In the genomic region with DNA sequence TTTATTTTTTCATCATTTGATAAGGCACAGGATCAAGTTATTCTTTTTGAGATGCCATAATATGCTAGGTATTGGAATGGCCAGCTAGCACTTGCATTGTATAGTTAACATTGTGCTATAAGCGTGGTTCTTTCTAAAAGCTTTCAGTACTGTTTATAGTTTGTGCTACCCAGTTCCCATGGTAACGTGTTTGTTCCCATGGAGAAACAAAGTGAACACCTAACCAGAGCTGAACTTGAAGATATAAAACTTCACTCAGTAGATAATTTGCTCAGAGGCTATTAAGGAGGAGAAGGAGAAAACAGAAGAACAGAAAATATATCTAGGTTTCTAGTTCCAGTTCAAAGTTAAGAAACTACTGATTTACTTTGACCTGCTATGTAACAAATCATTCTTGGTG, we compare ENCODE assay signal across 8 cellular contexts. TPM values are rescaled to one million over a fixed set of nuclear protein-coding genes. Genes with fewer than 3 reads are reported as not detected.
DNase-seq lines count a peak whose midpoint lies in the region; ATAC-seq and TF ChIP-seq lines count a peak whose summit lies in the region.

No MANE protein-coding gene starts in this region.

- no peak overlapping the region for H3K4me3 ChIP-seq in lower lobe of right lung

- H3K27me3 ChIP-seq in lower lobe of right lung (ENCODE audit: low read depth): no peaks in the 10 kb centered on the region

- no peaks in the 10 kb centered on the region for H3K9me3 ChIP-seq in lower lobe of right lung

- H3K4me1 ChIP-seq in lower lobe of right lung: no peaks in the 10 kb centered on the region

- ATAC-seq in GM18861 (IDR thresholded peaks at IDR 0.05; ENCODE audit: unreplicated experiment) (peak; percentile 66), HG02870 (IDR thresholded peaks at IDR 0.05; ENCODE audit: unreplicated experiment) (peak; percentile 82), lower lobe of right lung (peak; percentile 60 to 61), GM21526 (IDR thresholded peaks at IDR 0.05; ENCODE audit: low FRiP score, unreplicated experiment) (no peak)

- intact Hi-C loops in lower lobe of right lung (cut with DNase I): no loop called here

- H3K36me3 ChIP-seq in lower lobe of right lung: no peaks in the 10 kb centered on the region

- TF ChIP-seq CTCF in lower lobe of right lung (IDR thresholded peaks at IDR 0.05): no peak

- in situ Hi-C loops in G401 (cut with HindIII; ENCODE audit: low sequenced_read_pairs): no loop called here

- peak overlapping the region; percentile 25 for H3K27ac ChIP-seq in lower lobe of right lung

- peak; percentile 85 for DNase-seq in NCI-H460 (ENCODE audit: extremely low read depth, low read depth)
- DNase-seq in lower lobe of right lung: no peak
- no peak for DNase-seq in G401 (ENCODE audit: low spot score)
- no peak for DNase-seq in activated CD4-positive, alpha-beta T cell treated with anti-CD3 and anti-CD28 coated beads, Interleukin-2, amount 50 U/mL, for 4 hours
- no peak for DNase-seq in AG08395 (ENCODE audit: low spot score)

RNA-seq across cellular contexts. Expression of a gene that starts 23.6 kb away (rescaled TPM):
- 15.6 and 18.5 TPM in 2 replicates for total RNA-seq in NCI-H460 (2014; rRNA removed; shearing (Covaris generic))
- 12.8 and 21.6 TPM in 2 replicates for polyA plus RNA-seq in NCI-H460 (2014; cell fraction: nucleus; rRNA removed)
- 8.0 TPM for total RNA-seq in lower lobe of right lung
- not detected in 2 replicates for total RNA-seq in G401 (2014; rRNA removed; shearing (Covaris generic))
